ENCODE assay signal across 15 cellular contexts in the genomic region with DNA sequence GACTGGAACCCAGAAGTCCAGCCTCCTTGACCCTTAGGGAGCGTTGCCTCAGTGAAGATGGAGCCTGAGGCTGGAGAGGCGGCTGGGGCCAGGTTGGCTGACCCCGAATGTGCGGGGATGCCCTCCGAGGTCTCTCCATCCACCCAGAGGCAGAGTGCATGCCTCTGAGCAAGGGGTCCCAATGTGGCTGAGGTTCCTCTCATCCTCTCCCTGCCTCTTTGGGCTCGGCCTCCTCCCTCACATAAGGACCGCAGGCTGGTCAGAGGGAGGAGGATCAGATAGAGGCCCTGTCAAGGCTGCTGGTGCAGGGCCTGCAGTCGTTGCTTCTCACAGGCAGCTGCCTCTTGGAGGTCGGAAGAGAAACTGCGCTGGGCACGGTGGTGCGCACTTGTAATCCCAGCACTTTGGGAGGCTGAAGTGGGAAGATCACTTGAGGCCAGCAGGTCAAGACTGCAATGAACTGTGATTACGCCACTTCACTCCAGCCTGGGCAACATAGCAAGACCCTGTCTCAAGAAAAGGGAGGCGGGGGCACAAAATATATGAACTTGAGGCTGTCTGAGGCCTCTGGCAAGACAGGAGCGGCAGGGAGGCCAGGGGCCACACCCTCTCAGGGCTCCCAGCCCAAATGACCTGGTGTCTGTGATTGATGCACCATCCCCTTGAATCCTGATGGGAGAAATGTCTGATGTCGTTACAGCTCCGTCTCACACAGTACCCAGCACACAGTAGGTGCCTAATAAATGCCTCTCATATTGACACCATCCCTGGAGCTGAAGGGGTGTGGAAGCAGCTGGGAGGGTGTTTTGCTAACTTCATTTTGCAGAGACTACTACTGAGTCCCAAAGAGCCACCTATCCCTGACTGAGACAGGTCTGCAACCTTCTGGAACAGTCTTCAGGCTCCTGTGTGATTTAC.
DNase-seq lines count a peak whose midpoint lies in the region; ATAC-seq and TF ChIP-seq lines count a peak whose summit lies in the region.
"Had no signal": no experiment of that assay in that cellular context is flagged by ENCODE, and none has a peak within 500 bp of the region (broad histone marks: within the 10 kb centered on the region; RNA-seq: fewer than 3 reads in every experiment).

No MANE protein-coding gene starts in this region.

- no peaks in the 10 kb centered on the region for H3K36me3 Mint-ChIP-seq in CD14-positive monocyte
- no peaks in the 10 kb centered on the region for H3K36me3 Mint-ChIP-seq in nephron progenitor cell (ENCODE audit: low read depth)
- no peaks in the 10 kb centered on the region; a peak in 1 of 7 replicates for H3K36me3 Mint-ChIP-seq in H9 (ENCODE audit: insufficient read depth in 1 of 3, low read depth in 3 of 3)

- H3T11ph ChIP-seq in H9 (ENCODE audit: low read length), result no peak overlapping the region

- no peak overlapping the region for H3K56ac ChIP-seq in H9 (ENCODE audit: insufficient read length, low read depth, low read length)

- H3K4me2 ChIP-seq in H9 (ENCODE audit: insufficient read depth, insufficient read length, low read length), result no peak overlapping the region

- H4K20me1 ChIP-seq in H9 (ENCODE audit: control insufficient read depth, insufficient read depth, insufficient read length), result no peaks in the 10 kb centered on the region

- H3K79me1 ChIP-seq in H9 (ENCODE audit: insufficient read depth, low read depth, low read length, poor library complexity, severe bottlenecking), result no peaks in the 10 kb centered on the region

- no peak overlapping the region for H2AK5ac ChIP-seq in H9 (ENCODE audit: insufficient read length, low read length)

- intact Hi-C loops in CD14-positive monocyte (cut with micrococcal nuclease), result no loop called here
- intact Hi-C loops in left cardiac atrium (cut with DNase I), result loop anchor here (5.0 to 10.0 kb wide), 3 partner anchors 91 to 222 kb away; partner anchors contain the start of gene GSE1 (in 1 of the 2)
- intact Hi-C loops in uterus (cut with DNase I; ENCODE audit: low total_unique reads), result loop anchor here (10.0 kb wide), 1 partner anchor 222 kb away; the partner anchor contains the start of gene GSE1

- H3K4ac ChIP-seq in H9 (ENCODE audit: low read depth, low read length), result no peak overlapping the region

- H3K18ac ChIP-seq in H9 (ENCODE audit: insufficient read length, low read depth, low read length), result no peak overlapping the region

- WGBS in H9 (ENCODE audit: extremely low coverage, insufficient read length, low lambda C conversion rate), result no CpG with 5 or more reads among the region's 17 CpGs

- no peaks in the 10 kb centered on the region for H3K23me2 ChIP-seq in H9 (ENCODE audit: insufficient read length, low read depth, low read length, poor library complexity, severe bottlenecking)

- no peak overlapping the region for H3K4me3 Mint-ChIP-seq in CD14-positive monocyte
- H3K4me3 Mint-ChIP-seq in nephron progenitor cell, result no peak overlapping the region
- H3K4me3 Mint-ChIP-seq in H9, result no peak overlapping the region
- H3K4me3 Mint-ChIP-seq: activated T-helper 1 cell treated with anti-CD3 and anti-CD28 coated beads, Interleukin-12 subunit alpha, Interleukin-12 subunit beta, Interleukin-2, Interleukin-4 antibody, amounts not matched to agents 30 ng/mL and 10 ng/mL and 1 ng/mL, durations not matched to agents 14 hours and 24 hours and 36 hours; HFFc6; stimulated activated naive CD8-positive, alpha-beta T cell treated with anti-CD3 and anti-CD28 coated beads, Interleukin-15, Interleukin-2, amounts not matched to agents 100 ng/mL and 50 ng/mL, for 24 hours; T-helper 2 cell treated with Interferon-gamma antibody and Interleukin-4, amounts not matched to agents 5 μg/mL and 100 μg/mL, for 36 hours had no signal

- H3K27ac Mint-ChIP-seq in CD14-positive monocyte, result peak overlapping the region in 2 of 7 donors; percentile 7 to 8
- no peak overlapping the region for H3K27ac Mint-ChIP-seq in nephron progenitor cell
- H3K27ac Mint-ChIP-seq in H9, result no peak overlapping the region
- H3K27ac Mint-ChIP-seq: activated T-helper 1 cell treated with anti-CD3 and anti-CD28 coated beads, Interleukin-12 subunit alpha, Interleukin-12 subunit beta, Interleukin-2, Interleukin-4 antibody, amounts not matched to agents 30 ng/mL and 10 ng/mL and 1 ng/mL, durations not matched to agents 14 hours and 24 hours and 36 hours; HFFc6; stimulated activated naive CD8-positive, alpha-beta T cell treated with anti-CD3 and anti-CD28 coated beads, Interleukin-15, Interleukin-2, amounts not matched to agents 100 ng/mL and 50 ng/mL, for 24 hours; T-helper 2 cell treated with Interferon-gamma antibody and Interleukin-4, amounts not matched to agents 5 μg/mL and 100 μg/mL, for 36 hours had no signal

- H4K5ac ChIP-seq in H9 (ENCODE audit: insufficient read length, low read depth, low read length), result no peak overlapping the region

- TF ChIP-seq POLR2A in uterus (IDR thresholded peaks at IDR 0.05), result no peak

- H4K91ac ChIP-seq in H9 (ENCODE audit: insufficient read length, low read depth, low read length), result no peak overlapping the region

- H3K27me3 ChIP-seq in WERI-Rb-1 (ENCODE audit: insufficient read depth, low read depth, severe bottlenecking) (no peaks in the 10 kb centered on the region), H9 (ENCODE audit: insufficient read depth, low read length) (no peaks in the 10 kb centered on the region), uterus (no peaks in the 10 kb centered on the region)

- H3K9me3 ChIP-seq in WERI-Rb-1 (ENCODE audit: severe bottlenecking) (no peaks in the 10 kb centered on the region), H9 (ENCODE audit: control insufficient read depth, low read depth, low read length) (no peaks in the 10 kb centered on the region), uterus (no peaks in the 10 kb centered on the region)

- H3K14ac ChIP-seq in H9 (ENCODE audit: insufficient read depth, low read length), result no peak overlapping the region

- H2BK20ac ChIP-seq in H9 (ENCODE audit: low read depth, low read length, poor library complexity, severe bottlenecking), result no peak overlapping the region

- H3K27me3 Mint-ChIP-seq in CD14-positive monocyte (ENCODE audit: low read depth in 3 of 3) (peaks cover 17 to 32% (median 21%) of the 10 kb centered on the region in 3 donors), nephron progenitor cell (ENCODE audit: low read depth, poor library complexity) (peaks cover 30% of the 10 kb centered on the region), H9 (ENCODE audit: low read depth) (peaks cover 8% of the 10 kb centered on the region)
- H3K27me3 Mint-ChIP-seq: stimulated activated naive CD8-positive, alpha-beta T cell treated with anti-CD3 and anti-CD28 coated beads, Interleukin-15, Interleukin-2, amounts not matched to agents 100 ng/mL and 50 ng/mL, for 24 hours had no signal

- H3K9ac ChIP-seq in H9 (ENCODE audit: extremely low read depth, insufficient read length, low read length), result no peak overlapping the region

- no peak overlapping the region for H4K8ac ChIP-seq in H9 (replicated peaks; ENCODE audit: insufficient read length, low read depth, low read length)

- DNase-seq in CD14-positive monocyte (ENCODE audit: low spot score) (peak; percentile 41), WERI-Rb-1 (peak; percentile 3), left cardiac atrium (peak; percentile 9), nephron progenitor cell (peak; percentile 1), H9 (no peak), uterus (no peak)
- DNase-seq: DMS153, NCI-H1092 treated with DMSO at 0.1 percent for 48 hours had no signal

- H3K4me1 ChIP-seq in H9 (ENCODE audit: insufficient read depth, low read length), result peaks cover 9% of the 10 kb centered on the region; the same call in 1 of the 2 replicates
- H3K4me1 ChIP-seq in uterus, result peaks cover 0 to 33% of the 10 kb centered on the region in 2 donors

- H3K23ac ChIP-seq in H9 (ENCODE audit: insufficient read length, low read depth, low read length), result no peak overlapping the region

- H3K27ac ChIP-seq in WERI-Rb-1, result no peak overlapping the region
- H3K27ac ChIP-seq in H9 (ENCODE audit: insufficient read length, low read depth, low read length), result no peak overlapping the region
- peak overlapping the region in 1 of 2 donors; percentile 71 for H3K27ac ChIP-seq in uterus
- H3K27ac ChIP-seq: epithelial cell of prostate had no signal

- H2BK120ac ChIP-seq in H9 (ENCODE audit: low read depth, low read length, poor library complexity, severe bottlenecking), result no peak overlapping the region

- H2BK15ac ChIP-seq in H9 (ENCODE audit: low read depth, low read length), result no peak overlapping the region

- no peak overlapping the region for H2AFZ ChIP-seq in H9 (ENCODE audit: low read length)

- H3K4me1 Mint-ChIP-seq in CD14-positive monocyte, result no peaks in the 10 kb centered on the region
- peaks cover 80% of the 10 kb centered on the region for H3K4me1 Mint-ChIP-seq in nephron progenitor cell
- peaks cover 34% of the 10 kb centered on the region in 2 experiments for H3K4me1 Mint-ChIP-seq in H9

- no peak for TF ChIP-seq CTCF in CD14-positive monocyte (IDR thresholded peaks at IDR 0.05)
- no peak for TF ChIP-seq CTCF in WERI-Rb-1 (IDR thresholded peaks at IDR 0.05; ENCODE audit: low read depth, low read length)
- no peak for TF ChIP-seq CTCF in nephron progenitor cell (IDR thresholded peaks at IDR 0.05)
- no peak for TF ChIP-seq CTCF in H9 (conservative IDR thresholded peaks at IDR 0.05)
- no peak for TF ChIP-seq CTCF in uterus (IDR thresholded peaks at IDR 0.05)

- H3K9me3 Mint-ChIP-seq in CD14-positive monocyte (peaks cover 0 to 2% (median 0%) of the 10 kb centered on the region in 7 donors), nephron progenitor cell (no peaks in the 10 kb centered on the region), H9 (no peaks in the 10 kb centered on the region)
- H3K9me3 Mint-ChIP-seq: activated T-helper 1 cell treated with anti-CD3 and anti-CD28 coated beads, Interleukin-12 subunit alpha, Interleukin-12 subunit beta, Interleukin-2, Interleukin-4 antibody, amounts not matched to agents 30 ng/mL and 10 ng/mL and 1 ng/mL, durations not matched to agents 14 hours and 24 hours and 36 hours; stimulated activated naive CD8-positive, alpha-beta T cell treated with anti-CD3 and anti-CD28 coated beads, Interleukin-15, Interleukin-2, amounts not matched to agents 100 ng/mL and 50 ng/mL, for 24 hours; T-helper 2 cell treated with Interferon-gamma antibody and Interleukin-4, amounts not matched to agents 5 μg/mL and 100 μg/mL, for 36 hours had no signal

- no peak overlapping the region for H2BK12ac ChIP-seq in H9 (ENCODE audit: insufficient read length, low read depth, low read length)

- ATAC-seq in left cardiac atrium (no peak), HG02884 (IDR thresholded peaks at IDR 0.05; ENCODE audit: unreplicated experiment) (no peak), HG03378 (IDR thresholded peaks at IDR 0.05; ENCODE audit: unreplicated experiment) (no peak)

- no peaks in the 10 kb centered on the region for H3K79me2 ChIP-seq in H9 (ENCODE audit: insufficient read depth, low read length)

- no peaks in the 10 kb centered on the region for H3K36me3 ChIP-seq in WERI-Rb-1
- no peaks in the 10 kb centered on the region for H3K36me3 ChIP-seq in uterus

- H3K4me3 ChIP-seq in WERI-Rb-1 (ENCODE audit: low read depth, low read length) (no peak overlapping the region), uterus (no peak overlapping the region)

- H2BK5ac ChIP-seq in H9 (ENCODE audit: insufficient read length, low read length), result no peak overlapping the region

Comparison
In these comparisons a context has a peak if more than half of its experiments do, and no peak if none do; other contexts are left out.
1. DNase-seq: peak in CD14-positive monocyte (single experiment), WERI-Rb-1 (single experiment), left cardiac atrium (single experiment) and nephron progenitor cell (single experiment); none in H9 (single experiment) and uterus (0 of 2).
2. intact Hi-C loops: an anchor here in left cardiac atrium (5.0 to 10.0 kb wide) and uterus (10.0 kb wide); none called in CD14-positive monocyte.